In the genomic region with DNA sequence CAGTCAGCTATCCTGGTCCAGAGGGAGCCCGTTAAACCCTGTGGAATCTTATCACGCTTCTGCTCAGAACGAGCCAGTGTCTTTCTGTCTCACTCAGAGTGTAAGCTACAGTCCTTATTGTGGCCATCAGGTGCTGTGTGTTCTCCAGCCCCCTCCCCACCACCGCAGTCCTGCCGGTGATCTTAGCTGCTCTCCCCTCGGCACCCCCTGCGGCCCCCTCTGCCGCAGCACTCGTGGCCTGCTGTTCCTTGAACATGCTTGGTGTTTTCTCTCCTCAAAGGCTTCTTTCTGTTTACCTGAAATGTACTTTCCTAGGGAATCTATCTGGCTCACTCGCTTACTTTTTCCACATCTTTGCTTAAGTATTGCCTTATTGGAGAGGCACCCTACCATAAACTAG, we compare ENCODE assay signal across 17 cellular contexts.
DNase-seq lines count a peak whose midpoint lies in the region; ATAC-seq and TF ChIP-seq lines count a peak whose summit lies in the region.
"Had no signal": no experiment of that assay in that cellular context is flagged by ENCODE, and none has a peak within 500 bp of the region (broad histone marks: within the 10 kb centered on the region; RNA-seq: fewer than 3 reads in every experiment).

No MANE protein-coding gene starts in this region.

- peaks cover 42% of the 10 kb centered on the region for H3K36me3 Mint-ChIP-seq in activated naive CD4-positive, alpha-beta T cell treated with anti-CD3 and anti-CD28 coated beads, Interleukin-2, amount 10 ng/mL, durations not matched to agents 7 days and 5 days
- peaks cover 91% of the 10 kb centered on the region for H3K36me3 Mint-ChIP-seq in nephron progenitor cell (ENCODE audit: low read depth)

- TF ChIP-seq CTCF in nephron progenitor cell (IDR thresholded peaks at IDR 0.05), result no peak

- no peak for DNase-seq in activated naive CD4-positive, alpha-beta T cell treated with anti-CD3 and anti-CD28 coated beads, Interleukin-2, amount 10 ng/mL, durations not matched to agents 7 days and 5 days
- no peak for DNase-seq in activated naive CD4-positive, alpha-beta T cell treated with anti-CD3 and anti-CD28 coated beads, Interleukin-2, amount 50 U/mL, for 16 hours
- DNase-seq in nephron progenitor cell (no peak), retina (peak; percentile 16)
- DNase-seq in effector CD8-positive, alpha-beta T cell (lab: John Stamatoyannopoulos, UW), result no peak
- DNase-seq: CD4-positive, alpha-beta T cell; CD8-positive, alpha-beta memory T cell; DMS 273 treated with DMSO at 0.1 percent for 48 hours; DMS79; EL; GDM1; H9 had no signal

- H3K4me1 Mint-ChIP-seq in activated naive CD4-positive, alpha-beta T cell treated with anti-CD3 and anti-CD28 coated beads, Interleukin-2, amount 10 ng/mL, durations not matched to agents 7 days and 5 days, result no peaks in the 10 kb centered on the region
- H3K4me1 Mint-ChIP-seq in nephron progenitor cell, result peaks cover 28% of the 10 kb centered on the region
- H3K4me1 Mint-ChIP-seq: CD14-positive monocyte; CD8-positive, alpha-beta memory T cell had no signal

- CTCF ChIA-PET in activated naive CD4-positive, alpha-beta T cell treated with anti-CD3 and anti-CD28 coated beads, Interleukin-2, amount 10 ng/mL, durations not matched to agents 7 days and 5 days (lab: Charles Lee), result interaction anchor here (1.7 kb wide), 1 partner anchor 15 kb away, joined by 3 read pairs; no protein-coding TSS in a partner anchor

- H3K27me3 Mint-ChIP-seq in activated naive CD4-positive, alpha-beta T cell treated with anti-CD3 and anti-CD28 coated beads, Interleukin-2, amount 10 ng/mL, durations not matched to agents 7 days and 5 days, result no peaks in the 10 kb centered on the region
- H3K27me3 Mint-ChIP-seq in nephron progenitor cell (ENCODE audit: low read depth, poor library complexity), result no peaks in the 10 kb centered on the region
- H3K27me3 Mint-ChIP-seq: CD4-positive, alpha-beta T cell; CD8-positive, alpha-beta memory T cell had no signal

- H3K4me3 Mint-ChIP-seq in activated naive CD4-positive, alpha-beta T cell treated with anti-CD3 and anti-CD28 coated beads, Interleukin-2, amount 10 ng/mL, durations not matched to agents 7 days and 5 days, result no peak overlapping the region
- H3K4me3 Mint-ChIP-seq in nephron progenitor cell, result peak overlapping the region; percentile 10
- H3K4me3 Mint-ChIP-seq: CD14-positive monocyte; CD4-positive, alpha-beta T cell; H9 had no signal

- no peak for ATAC-seq in HG03196 (IDR thresholded peaks at IDR 0.05; ENCODE audit: unreplicated experiment)
- ATAC-seq: GM12878, GM23338, HCT116 had no signal

- H3K27ac Mint-ChIP-seq in activated naive CD4-positive, alpha-beta T cell treated with anti-CD3 and anti-CD28 coated beads, Interleukin-2, amount 10 ng/mL, durations not matched to agents 7 days and 5 days, result peak overlapping the region; percentile 49
- H3K27ac Mint-ChIP-seq in nephron progenitor cell, result peak overlapping the region; percentile 64
- H3K27ac Mint-ChIP-seq: CD4-positive, alpha-beta T cell had no signal

- H3K9me3 Mint-ChIP-seq in activated naive CD4-positive, alpha-beta T cell treated with anti-CD3 and anti-CD28 coated beads, Interleukin-2, amount 10 ng/mL, durations not matched to agents 7 days and 5 days, result no peaks in the 10 kb centered on the region
- H3K9me3 Mint-ChIP-seq in nephron progenitor cell, result peaks cover 15% of the 10 kb centered on the region
- H3K9me3 Mint-ChIP-seq: CD4-positive, alpha-beta T cell; CD8-positive, alpha-beta memory T cell; GM23338; H9 had no signal
